35 cellular contexts compared by ENCODE assay signal in the genomic region with DNA sequence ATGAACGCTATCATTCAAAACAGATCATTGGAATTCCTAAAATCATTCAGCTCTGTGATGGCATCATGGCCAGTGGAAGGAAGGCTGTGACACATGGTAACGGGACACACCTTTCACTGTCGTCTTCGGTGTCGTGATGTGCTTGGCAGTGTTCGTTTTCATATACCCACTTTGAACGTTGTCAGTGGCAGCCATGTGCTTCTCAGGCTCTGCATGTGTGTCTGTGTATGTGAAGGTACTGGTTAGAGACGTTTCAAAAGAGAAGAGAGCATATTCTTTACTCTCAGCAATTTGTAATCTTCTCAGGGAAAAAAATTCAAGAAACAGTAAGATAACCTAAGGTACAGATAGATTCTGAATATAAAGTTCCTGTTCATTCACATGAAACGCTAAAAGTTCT.
"Had no signal": no experiment of that assay in that cellular context is flagged by ENCODE, and none has a peak within 500 bp of the region (broad histone marks: within the 10 kb centered on the region; RNA-seq: fewer than 3 reads in every experiment).

No MANE protein-coding gene starts in this region.

- ATAC-seq: activated CD8-positive, alpha-beta T cell treated with anti-CD3 and anti-CD28 coated beads for 36 hours; activated T-cell treated with anti-CD3 and anti-CD28 coated beads, Interleukin-2, amount 50 U/mL, for 72 hours; PC-3; T-cell had no signal

- DNase-seq: activated B cell treated with CpG ODN at 0.5 μM for 24 hours; activated CD4-positive, alpha-beta T cell treated with anti-CD3 and anti-CD28 coated beads for 48 hours; activated CD4-positive, alpha-beta T cell treated with anti-CD3 and anti-CD28 coated beads, Interleukin-2, amount 50 U/mL, for 4 hours; activated CD4-positive, CD25-positive, alpha-beta regulatory T cell treated with anti-CD3 and anti-CD28 coated beads, Interleukin-2, amount 50 U/mL, for 72 hours; activated CD8-positive, alpha-beta T cell treated with anti-CD3 and anti-CD28 coated beads for 36 hours; activated gamma-delta T cell; activated naive CD4-positive, alpha-beta T cell treated with Interleukin-2 at 50 U/mL for 16 hours; activated naive CD8-positive, alpha-beta T cell treated with anti-CD3 and anti-CD28 coated beads, Interleukin-2, amount 10 ng/mL, durations not matched to agents 7 days and 5 days; activated T-cell treated with anti-CD3 and anti-CD28 coated beads, Interleukin-2, amount 50 U/mL, for 1 hour; activated T-cell treated with anti-CD3 and anti-CD28 coated beads, Interleukin-2, amount 50 U/mL, for 72 hours; amygdala; caudate nucleus; MM.1S; MV-4-11; NCI-H1092; NCI-H1436 treated with DMSO at 0.1 percent for 48 hours; NCI-H2029; NCI-H345; NCI-H510A; NCI-H526; NCI-H748 treated with DMSO at 0.1 percent for 48 hours; NK-92 treated with Interleukin-12 subunit alpha and Interleukin-12 subunit beta, amount 100 ng/mL, for 24 hours; PC-3; Peyer's patch; RPMI8226; SHP77 treated with DMSO at 0.1 percent for 48 hours; SK-N-SH; T-cell; T-helper 2 cell; T-helper 9 cell had no signal

- H3K9me3 Mint-ChIP-seq: activated B cell treated with CpG ODN at 0.5 μM for 24 hours; activated CD8-positive, alpha-beta T cell treated with anti-CD3 and anti-CD28 coated beads for 36 hours; activated naive CD4-positive, alpha-beta T cell treated with anti-CD3 and anti-CD28 coated beads, Interleukin-2, amount 50 U/mL, for 24 hours; activated naive CD8-positive, alpha-beta T cell treated with anti-CD3 and anti-CD28 coated beads, Interleukin-2, amount 10 ng/mL, durations not matched to agents 7 days and 5 days; activated T-cell treated with anti-CD3 and anti-CD28 coated beads, Interleukin-2, amount 50 U/mL, for 72 hours; activated T-helper 2 cell treated with anti-CD3 and anti-CD28 coated beads, Interferon-gamma antibody, Interleukin-2, Interleukin-4, amounts not matched to agents 10 μg/mL and 5 μg/mL and 100 μg/mL, durations not matched to agents 14 hours and 24 hours and 36 hours; T-cell had no signal

- H3K4me3 Mint-ChIP-seq: activated B cell treated with CpG ODN at 0.5 μM for 24 hours; activated CD8-positive, alpha-beta T cell treated with anti-CD3 and anti-CD28 coated beads for 36 hours; activated naive CD4-positive, alpha-beta T cell treated with anti-CD3 and anti-CD28 coated beads, Interleukin-2, amount 50 U/mL, for 24 hours; activated naive CD8-positive, alpha-beta T cell treated with anti-CD3 and anti-CD28 coated beads, Interleukin-2, amount 10 ng/mL, durations not matched to agents 7 days and 5 days; activated T-cell treated with anti-CD3 and anti-CD28 coated beads, Interleukin-2, amount 50 U/mL, for 72 hours; T-cell had no signal

- H3K9me3 ChIP-seq: ascending aorta, Peyer's patch, SJSA1, SK-N-SH had no signal

- H3K4me1 Mint-ChIP-seq: activated B cell treated with CpG ODN at 0.5 μM for 24 hours; activated naive CD4-positive, alpha-beta T cell treated with anti-CD3 and anti-CD28 coated beads, Interleukin-2, amount 50 U/mL, for 24 hours; activated naive CD8-positive, alpha-beta T cell treated with anti-CD3 and anti-CD28 coated beads, Interleukin-2, amount 10 ng/mL, durations not matched to agents 7 days and 5 days; T-cell had no signal

- FAIRE-seq: bronchial epithelial cell had no signal

- H3K27ac Mint-ChIP-seq: activated B cell treated with CpG ODN at 0.5 μM for 24 hours; activated CD8-positive, alpha-beta T cell treated with anti-CD3 and anti-CD28 coated beads for 36 hours; activated naive CD4-positive, alpha-beta T cell treated with anti-CD3 and anti-CD28 coated beads, Interleukin-2, amount 50 U/mL, for 24 hours; activated naive CD8-positive, alpha-beta T cell treated with anti-CD3 and anti-CD28 coated beads, Interleukin-2, amount 10 ng/mL, durations not matched to agents 7 days and 5 days; activated T-cell treated with anti-CD3 and anti-CD28 coated beads, Interleukin-2, amount 50 U/mL, for 72 hours; T-cell had no signal

- H3K27me3 Mint-ChIP-seq: activated B cell treated with CpG ODN at 0.5 μM for 24 hours; activated CD8-positive, alpha-beta T cell treated with anti-CD3 and anti-CD28 coated beads for 36 hours; activated naive CD4-positive, alpha-beta T cell treated with anti-CD3 and anti-CD28 coated beads, Interleukin-2, amount 50 U/mL, for 24 hours; activated naive CD8-positive, alpha-beta T cell treated with anti-CD3 and anti-CD28 coated beads, Interleukin-2, amount 10 ng/mL, durations not matched to agents 7 days and 5 days; T-cell had no signal
